In genomic region chr13:112972867-112973576, GRCh38 we compare ENCODE assay signal across 17 cellular contexts. TPM values are rescaled to one million over a fixed set of nuclear protein-coding genes. Genes with fewer than 3 reads are reported as not detected.
DNase-seq lines count a peak whose midpoint lies in the region; ATAC-seq and TF ChIP-seq lines count a peak whose summit lies in the region.
"Had no signal": no experiment of that assay in that cellular context is flagged by ENCODE, and none has a peak within 500 bp of the region (broad histone marks: within the 10 kb centered on the region; RNA-seq: fewer than 3 reads in every experiment).

No MANE protein-coding gene starts in this region.

- ATAC-seq in GM19035 (IDR thresholded peaks at IDR 0.05; ENCODE audit: unreplicated experiment), result no peak
- ATAC-seq in HG02840 (IDR thresholded peaks at IDR 0.05; ENCODE audit: low FRiP score, unreplicated experiment), result no peak
- ATAC-seq: activated T-helper 17 cell treated with anti-CD3 and anti-CD28 coated beads, Interleukin-2, amount 50 U/mL, for 72 hours had no signal

- peaks cover 12% of the 10 kb centered on the region for H3K27me3 Mint-ChIP-seq in brain
- H3K27me3 Mint-ChIP-seq: activated T-helper 17 cell treated with anti-CD3 and anti-CD28 coated beads, Interleukin-2, amount 50 U/mL, for 72 hours; stimulated activated naive CD8-positive, alpha-beta T cell treated with anti-CD3 and anti-CD28 coated beads, Interleukin-15, Interleukin-2, amounts not matched to agents 100 ng/mL and 50 ng/mL, for 24 hours had no signal

- peaks cover 55% of the 10 kb centered on the region for H3K4me1 Mint-ChIP-seq in brain

- peak overlapping the region in 2 of 5 experiments; percentile 33 to 56 for H3K27ac Mint-ChIP-seq in brain
- H3K27ac Mint-ChIP-seq: activated T-helper 17 cell treated with anti-CD3 and anti-CD28 coated beads, Interleukin-2, amount 50 U/mL, for 72 hours; stimulated activated naive CD8-positive, alpha-beta T cell treated with anti-CD3 and anti-CD28 coated beads, Interleukin-15, Interleukin-2, amounts not matched to agents 100 ng/mL and 50 ng/mL, for 24 hours had no signal

- peak; percentile 50 for DNase-seq in NCI-H2029 (lab: John Stamatoyannopoulos, UW)
- no peak for DNase-seq in NCI-H2029 treated with DMSO at 0.1 percent for 48 hours (lab: John Stamatoyannopoulos, UW)
- peak; percentile 75 for DNase-seq in NCI-H1105 treated with DMSO at 0.1 percent for 48 hours (lab: John Stamatoyannopoulos, UW)
- DNase-seq in retina, result peak; percentile 17
- no peak for DNase-seq in KG1 (lab: John Stamatoyannopoulos, UW)
- DNase-seq: activated CD4-positive, CD25-positive, alpha-beta regulatory T cell treated with anti-CD3 and anti-CD28 coated beads, Interleukin-2, amount 50 U/mL, for 72 hours; effector CD4-positive, alpha-beta T cell; heart right ventricle; MG63; SK-N-SH; T-helper 9 cell had no signal

- TF ChIP-seq CTCF in brain (conservative IDR thresholded peaks at IDR 0.05), result no peak

- H3K9me3 Mint-ChIP-seq in brain, result peaks cover 0 to 26% (median 18%) of the 10 kb centered on the region in 5 experiments
- H3K9me3 Mint-ChIP-seq: stimulated activated naive CD8-positive, alpha-beta T cell treated with anti-CD3 and anti-CD28 coated beads, Interleukin-15, Interleukin-2, amounts not matched to agents 100 ng/mL and 50 ng/mL, for 24 hours had no signal

- peak overlapping the region in 3 of 5 experiments; percentile 11 to 40 (median 13) for H3K4me3 Mint-ChIP-seq in brain
- H3K4me3 Mint-ChIP-seq: activated T-helper 17 cell treated with anti-CD3 and anti-CD28 coated beads, Interleukin-2, amount 50 U/mL, for 72 hours; neural crest cell; stimulated activated naive CD8-positive, alpha-beta T cell treated with anti-CD3 and anti-CD28 coated beads, Interleukin-15, Interleukin-2, amounts not matched to agents 100 ng/mL and 50 ng/mL, for 24 hours had no signal

- H3K36me3 Mint-ChIP-seq in brain, result peaks cover 55% of the 10 kb centered on the region

RNA-seq across cellular contexts. Expression of gene MCF2L, which starts 4.0 kb away (rescaled TPM):
- polyA plus RNA-seq in brain (ENCODE audit: insufficient read depth, low read depth, low replicate concordance), result 61.7 TPM

Comparison
In these comparisons a context has a peak if more than half of its experiments do, and no peak if none do; other contexts are left out.
1. DNase-seq: peak in NCI-H2029 (single experiment), NCI-H1105 treated with DMSO at 0.1 percent for 48 hours (single experiment) and retina (single experiment); none in NCI-H2029 treated with DMSO at 0.1 percent for 48 hours (single experiment) and KG1 (single experiment).